20 cellular contexts compared by ENCODE assay signal in the genomic region with DNA sequence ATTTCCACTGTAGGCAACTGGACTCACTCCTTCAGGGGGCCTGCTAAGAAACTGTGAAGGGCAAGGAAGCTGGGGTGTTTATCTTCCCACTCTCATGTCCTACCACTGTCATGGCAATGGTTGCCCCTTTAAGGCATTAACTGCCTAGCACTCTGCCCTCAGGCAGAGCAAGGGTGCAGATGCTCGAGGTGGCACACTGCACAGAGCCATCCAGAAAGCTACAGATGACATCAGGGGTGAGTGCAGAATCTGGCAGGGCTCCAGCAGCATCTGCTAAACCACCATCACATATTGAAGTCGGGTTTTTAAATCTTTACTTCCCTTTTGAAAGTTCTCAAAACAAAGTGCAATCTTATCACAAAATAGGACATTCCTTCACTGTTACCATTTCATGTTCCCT.
A peak's percentile ranks its signal among the peaks of the same experiment; 100 is the strongest.
DNase-seq lines count a peak whose midpoint lies in the region; ATAC-seq, FAIRE-seq and TF ChIP-seq lines count a peak whose summit lies in the region.
"Had no signal": no experiment of that assay in that cellular context is flagged by ENCODE, and none has a peak within 500 bp of the region (broad histone marks: within the 10 kb centered on the region; RNA-seq: fewer than 3 reads in every experiment).

No MANE protein-coding gene starts in this region.

- no peaks in the 10 kb centered on the region for H3K9me3 Mint-ChIP-seq in activated CD4-positive, alpha-beta memory T cell treated with anti-CD3 and anti-CD28 coated beads for 36 hours

- peak overlapping the region; percentile 8; the same call in 1 of the 2 replicates for H2AFZ ChIP-seq in KMS-11 (ENCODE audit: low read depth)

- no peaks in the 10 kb centered on the region for H3K79me2 ChIP-seq in KMS-11 (ENCODE audit: insufficient read depth, low read depth)

- CTCF ChIA-PET in activated CD4-positive, alpha-beta memory T cell treated with anti-CD3 and anti-CD28 coated beads for 36 hours (lab: Charles Lee), result no interaction called here

- FAIRE-seq in small intestine (lab: Jason Lieb, UNC), result no peak
- FAIRE-seq: astrocyte, keratinocyte had no signal

- H3K9me3 ChIP-seq in small intestine (ENCODE audit: control insufficient read depth, low read depth), result no peaks in the 10 kb centered on the region
- H3K9me3 ChIP-seq: tibial nerve had no signal

- no peak overlapping the region for H3K4me3 ChIP-seq in KMS-11 (IDR thresholded peaks at IDR 0.05; ENCODE audit: insufficient read depth, low read depth, low read length)
- H3K4me3 ChIP-seq in small intestine (ENCODE audit: low read depth in 1 of 2, low read length in 2 of 2), result no peak overlapping the region
- H3K4me3 ChIP-seq: tibial nerve had no signal

- no peak overlapping the region for H3K9ac ChIP-seq in KMS-11

- no peaks in the 10 kb centered on the region for H3K27me3 ChIP-seq in KMS-11 (ENCODE audit: insufficient read depth, low read depth)
- H3K27me3 ChIP-seq in small intestine (ENCODE audit: control insufficient read depth in 2 of 2, insufficient read depth in 2 of 2, low read length in 2 of 2), result no peaks in the 10 kb centered on the region
- H3K27me3 ChIP-seq: tibial nerve had no signal

- intact Hi-C loops in activated CD4-positive, alpha-beta memory T cell treated with anti-CD3 and anti-CD28 coated beads for 36 hours (cut with micrococcal nuclease), result no loop called here

- H3K27ac ChIP-seq in KMS-11, result no peak overlapping the region
- H3K27ac ChIP-seq in small intestine (ENCODE audit: low read depth in 1 of 2, low read length in 1 of 2), result no peak overlapping the region
- H3K27ac ChIP-seq: epithelial cell of prostate, HL-60, tibial nerve had no signal

- H3K4me2 ChIP-seq in KMS-11, result no peak overlapping the region; the same call in 1 of the 2 replicates

- H3K4me3 Mint-ChIP-seq in activated CD4-positive, alpha-beta memory T cell treated with anti-CD3 and anti-CD28 coated beads for 36 hours, result no peak overlapping the region

- ATAC-seq in SK-N-SH treated with all-trans-retinoic acid at 6 μM for 48 hours (no peak; the same call in 2 of the 3 replicates), GM18858 (IDR thresholded peaks at IDR 0.05; ENCODE audit: unreplicated experiment) (no peak), GM21737 (IDR thresholded peaks at IDR 0.05; ENCODE audit: unreplicated experiment) (no peak)

- DNase-seq in activated gamma-delta T cell treated with Interleukin-2 at 50 U/mL for 16 hours (peak; percentile 19), activated gamma-delta T cell (lab: John Stamatoyannopoulos, UW) (no peak), small intestine (no peak)
- no peak for DNase-seq in activated CD4-positive, alpha-beta memory T cell treated with anti-CD3 and anti-CD28 coated beads for 36 hours
- DNase-seq: activated CD8-positive, alpha-beta memory T cell treated with anti-CD3 and anti-CD28 coated beads for 24 hours; activated effector memory CD4-positive, alpha-beta T cell treated with anti-CD3 and anti-CD28 coated beads, Interleukin-2, amount 50 U/mL, for 16 hours; cortex of kidney; NCI-H2081; NK-92 treated with Interleukin-12 subunit alpha and Interleukin-12 subunit beta, amount 100 ng/mL, for 24 hours; SIG-M5; stimulated activated CD4-positive, alpha-beta T cell treated with anti-CD3 and anti-CD28 coated beads, Interleukin-4, amount 100 ng/mL, for 24 hours had no signal

- H3K4me1 ChIP-seq in KMS-11 (ENCODE audit: low read depth, poor library complexity, severe bottlenecking) (peaks cover 8% of the 10 kb centered on the region), small intestine (ENCODE audit: control insufficient read depth in 2 of 2, insufficient read depth in 1 of 2, low read depth in 1 of 2, low read length in 1 of 2) (no peaks in the 10 kb centered on the region)

- no peak overlapping the region for H3K27ac Mint-ChIP-seq in activated CD4-positive, alpha-beta memory T cell treated with anti-CD3 and anti-CD28 coated beads for 36 hours

- H3K27me3 Mint-ChIP-seq in activated CD4-positive, alpha-beta memory T cell treated with anti-CD3 and anti-CD28 coated beads for 36 hours, result peaks cover 10% of the 10 kb centered on the region

- H3K36me3 ChIP-seq in KMS-11 (ENCODE audit: insufficient read depth) (no peaks in the 10 kb centered on the region), small intestine (ENCODE audit: control insufficient read depth in 2 of 2, insufficient read depth in 2 of 2, low read length in 2 of 2) (no peaks in the 10 kb centered on the region)
- H3K36me3 ChIP-seq: tibial nerve had no signal

- no peak for TF ChIP-seq CTCF in KMS-11 (conservative IDR thresholded peaks at IDR 0.05; ENCODE audit: low read depth, low read length)

- H4K20me1 ChIP-seq in KMS-11 (ENCODE audit: insufficient read depth), result no peaks in the 10 kb centered on the region

- H3K36me3 Mint-ChIP-seq in activated CD4-positive, alpha-beta memory T cell treated with anti-CD3 and anti-CD28 coated beads for 36 hours, result no peaks in the 10 kb centered on the region

- 3 to 31% (median 20%) methylated on average over 2 of the region's 2 CpGs for WGBS in small intestine, 3 donors

- H3K4me1 Mint-ChIP-seq in activated CD4-positive, alpha-beta memory T cell treated with anti-CD3 and anti-CD28 coated beads for 36 hours (ENCODE audit: low read depth), result no peaks in the 10 kb centered on the region

- POLR2A ChIA-PET in activated CD4-positive, alpha-beta memory T cell treated with anti-CD3 and anti-CD28 coated beads for 36 hours (lab: Charles Lee), result no interaction called here

TF ChIP-seq in SK-N-SH treated with all-trans-retinoic acid at 6 μM for 48 hours, 23 proteins besides CTCF, POLR2A, EP300 and RAD21:
- TF ChIP-seq ZNF565 (CRISPR knock-in tag; conservative IDR thresholded peaks at IDR 0.05; ENCODE audit: low read depth) (no peak), TCF4 (CRISPR knock-in tag; IDR thresholded peaks at IDR 0.05; ENCODE audit: borderline replicate concordance) (peak; percentile 54; the same call in 1 of the 2 replicates)
